ENCODE assay signal across 21 cellular contexts in genomic region chr5:68821056-68821455, GRCh38.
"Had no signal": no experiment of that assay in that cellular context is flagged by ENCODE, and none has a peak within 500 bp of the region (broad histone marks: within the 10 kb centered on the region; RNA-seq: fewer than 3 reads in every experiment).

No MANE protein-coding gene starts in this region.

- H3K9me3 ChIP-seq: gastroesophageal sphincter, neutrophil, right atrium auricular region, sigmoid colon, suprapubic skin, tibial artery, upper lobe of left lung, uterus had no signal

- H3K4me3 ChIP-seq: gastroesophageal sphincter, lung, right atrium auricular region, sigmoid colon, skin epidermis, suprapubic skin, tibial artery, upper lobe of left lung, uterus had no signal

- H3K36me3 ChIP-seq: gastroesophageal sphincter, neutrophil, right atrium auricular region, sigmoid colon, suprapubic skin, tibial artery, upper lobe of left lung had no signal

- H3K27me3 ChIP-seq: neutrophil, right atrium auricular region, sigmoid colon, suprapubic skin, tibial artery, upper lobe of left lung, uterus had no signal

- DNase-seq: cortex of kidney; effector memory CD4-positive, alpha-beta T cell; immature natural killer cell; left colon; left ventricle myocardium superior; mesendoderm; naive thymus-derived CD4-positive, alpha-beta T cell; posterior cingulate gyrus; sigmoid colon; stimulated activated CD4-positive, alpha-beta T cell treated with anti-CD3 and anti-CD28 coated beads, Interleukin-12 subunit alpha, Interleukin-12 subunit beta, amount 100 ng/mL, for 4 hours; stimulated activated CD4-positive, alpha-beta T cell treated with anti-CD3 and anti-CD28 coated beads, Interleukin-2, amount 100 ng/mL, for 48 hours; stimulated activated naive CD4-positive, alpha-beta T cell treated with Interleukin-2 at 50 U/mL for 16 hours; tibial artery; upper lobe of left lung; uterus had no signal

- H3K27ac ChIP-seq: gastroesophageal sphincter, neutrophil, right atrium auricular region, sigmoid colon, skin epidermis, suprapubic skin, tibial artery, upper lobe of left lung, uterus had no signal

- H3K4me1 ChIP-seq: gastroesophageal sphincter, right atrium auricular region, sigmoid colon, upper lobe of left lung, uterus had no signal
